Comparison of ENCODE assay signal across 34 cellular contexts in the genomic region with DNA sequence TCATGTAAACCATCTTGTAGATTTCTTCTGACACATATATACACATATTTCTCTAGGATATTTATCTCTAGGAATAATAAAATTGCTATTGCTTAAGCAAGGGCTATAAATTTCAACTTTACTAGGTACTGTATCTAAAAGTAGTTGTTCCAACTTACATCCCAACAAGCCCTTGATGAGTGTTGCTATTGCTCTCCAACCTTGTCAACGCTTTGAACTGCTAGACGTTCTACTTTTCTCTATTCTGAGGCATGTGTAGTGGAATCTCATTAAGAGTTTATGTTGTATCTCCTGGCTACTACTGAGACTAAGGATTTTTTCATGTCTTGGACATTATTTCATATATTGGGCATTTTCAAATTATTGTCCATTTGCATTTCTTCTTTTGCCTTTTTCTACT.
"Had no signal": no experiment of that assay in that cellular context is flagged by ENCODE, and none has a peak within 500 bp of the region (broad histone marks: within the 10 kb centered on the region; RNA-seq: fewer than 3 reads in every experiment).

No MANE protein-coding gene starts in this region.

- H3K9ac ChIP-seq: KMS-11 had no signal

- H3K27ac ChIP-seq: KMS-11 had no signal

- H3K4me2 ChIP-seq: KMS-11 had no signal

- H3K9me3 ChIP-seq: MG63 had no signal

- H3K27me3 ChIP-seq: MG63 had no signal

- H3K36me3 ChIP-seq: MG63 had no signal

- H3K4me3 ChIP-seq: MG63 had no signal

- DNase-seq: Karpas-422, Kasumi-1, MG63, MM.1S, MV-4-11, NCI-H1048, NCI-H1092, NCI-H1092 treated with DMSO at 0.1 percent for 48 hours, NCI-H1105, NCI-H1105 treated with DMSO at 0.1 percent for 48 hours, NCI-H1417, NCI-H1417 treated with DMSO at 0.1 percent for 48 hours, NCI-H1436, NCI-H1436 treated with DMSO at 0.1 percent for 48 hours, NCI-H146, NCI-H1694, NCI-H1694 treated with DMSO at 0.1 percent for 48 hours, NCI-H187, NCI-H187 treated with DMSO at 0.1 percent for 48 hours, NCI-H1930, NCI-H2029, NCI-H2029 treated with DMSO at 0.1 percent for 48 hours, NCI-H2081, NCI-H2081 treated with DMSO at 0.1 percent for 48 hours, NCI-H2107, NCI-H2171, NCI-H2171 treated with DMSO at 0.1 percent for 48 hours, NCI-H2227 treated with DMSO at 0.1 percent for 48 hours, NCI-H226, NCI-H345, NCI-H446, NCI-H446 treated with DMSO at 0.1 percent for 48 hours, NCI-H510A had no signal
